ENCODE assay signal across 18 cellular contexts in genomic region chr13:51612867-51613266, GRCh38. TPM values are rescaled to one million over a fixed set of nuclear protein-coding genes. Genes with fewer than 3 reads are reported as not detected.
DNase-seq lines count a peak whose midpoint lies in the region; ATAC-seq and TF ChIP-seq lines count a peak whose summit lies in the region.
"Had no signal": no experiment of that assay in that cellular context is flagged by ENCODE, and none has a peak within 500 bp of the region (broad histone marks: within the 10 kb centered on the region; RNA-seq: fewer than 3 reads in every experiment).

No MANE protein-coding gene starts in this region.

- H3K9me3 Mint-ChIP-seq in CD4-positive, alpha-beta memory T cell, result no peaks in the 10 kb centered on the region
- peaks cover 16% of the 10 kb centered on the region for H3K9me3 Mint-ChIP-seq in glutamatergic neuron (ENCODE audit: unreplicated experiment)
- no peaks in the 10 kb centered on the region for H3K9me3 Mint-ChIP-seq in osteocyte (ENCODE audit: unreplicated experiment)

- CTCF ChIA-PET in CD4-positive, alpha-beta memory T cell (lab: Charles Lee; ENCODE audit: partially characterized antibody), result interaction anchor here (0.6 to 2.6 kb wide), 3 partner anchors 27 to 185 kb away, joined by 3 to 14 read pairs (median 4); no protein-coding TSS in a partner anchor

- intact Hi-C loops in CD4-positive, alpha-beta memory T cell (cut with micrococcal nuclease), result no loop called here
- intact Hi-C loops in uterus (cut with DNase I; ENCODE audit: low total_unique reads), result no loop called here

- H3K4me3 ChIP-seq in BLaER1 (no peak overlapping the region), uterus (no peak overlapping the region)
- H3K4me3 ChIP-seq in CD4-positive, alpha-beta memory T cell (ENCODE audit: low read length in 2 of 2), result no peak overlapping the region
- H3K4me3 ChIP-seq: hepatocyte, ovary, thyroid gland had no signal

- H3K4me1 Mint-ChIP-seq in CD4-positive, alpha-beta memory T cell, result peaks cover 12 to 38% (median 21%) of the 10 kb centered on the region in 4 donors
- peaks cover 41% of the 10 kb centered on the region for H3K4me1 Mint-ChIP-seq in glutamatergic neuron (ENCODE audit: low read depth, unreplicated experiment)
- peaks cover 26% of the 10 kb centered on the region for H3K4me1 Mint-ChIP-seq in osteocyte (ENCODE audit: unreplicated experiment)

- DNase-seq in CD4-positive, alpha-beta memory T cell, result no peak
- DNase-seq in glutamatergic neuron, result no peak
- no peak for DNase-seq in stimulated activated CD4-positive, alpha-beta T cell treated with anti-CD3 and anti-CD28 coated beads, Interleukin-15, amount 100 ng/mL, for 24 hours
- no peak for DNase-seq in H4 (ENCODE audit: low spot score)
- DNase-seq in uterus, result no peak
- no peak for DNase-seq in osteocyte (ENCODE audit: extremely low spot score, unreplicated experiment)
- DNase-seq: activated CD4-positive, alpha-beta T cell treated with anti-CD3 and anti-CD28 coated beads for 48 hours; activated T-cell treated with anti-CD3 and anti-CD28 coated beads, Interleukin-2, amount 50 U/mL, for 1 hour; caudate nucleus; effector CD8-positive, alpha-beta T cell; GOT3; NCI-H1694; ovary; SHP77; thyroid gland had no signal

- H4K20me1 ChIP-seq in BLaER1, result no peaks in the 10 kb centered on the region; the same call in 1 of the 2 replicates

- H3K27me3 ChIP-seq in BLaER1 (no peaks in the 10 kb centered on the region), uterus (no peaks in the 10 kb centered on the region)
- H3K27me3 ChIP-seq in CD4-positive, alpha-beta memory T cell (ENCODE audit: insufficient read depth, low read length), result no peaks in the 10 kb centered on the region
- H3K27me3 ChIP-seq: hepatocyte, ovary, thyroid gland had no signal

- H3K9ac ChIP-seq in BLaER1, result no peak overlapping the region

- TF ChIP-seq POLR2A in uterus (IDR thresholded peaks at IDR 0.05), result no peak

- POLR2A ChIA-PET in CD4-positive, alpha-beta memory T cell (lab: Charles Lee; ENCODE audit: partially characterized antibody), result interaction anchor here (1.6 to 6.0 kb wide), 4 partner anchors 27 to 160 kb away, joined by 3 to 64 read pairs (median 24); partner anchors contain the start of gene INTS6

- H3K4me1 ChIP-seq in BLaER1 (peaks cover 49% of the 10 kb centered on the region), uterus (no peaks in the 10 kb centered on the region)
- peaks cover 11% of the 10 kb centered on the region for H3K4me1 ChIP-seq in CD4-positive, alpha-beta memory T cell (ENCODE audit: insufficient read depth, low read length)

- TF ChIP-seq CTCF in glutamatergic neuron (IDR thresholded peaks at IDR 0.05; ENCODE audit: partially characterized antibody, unreplicated experiment), result no peak
- TF ChIP-seq CTCF in uterus (IDR thresholded peaks at IDR 0.05), result no peak
- TF ChIP-seq CTCF in osteocyte (IDR thresholded peaks at IDR 0.05), result no peak

- H3K9me3 ChIP-seq in BLaER1 (peaks cover 1% of the 10 kb centered on the region; the same call in 1 of the 2 replicates), uterus (no peaks in the 10 kb centered on the region)
- no peaks in the 10 kb centered on the region for H3K9me3 ChIP-seq in CD4-positive, alpha-beta memory T cell (ENCODE audit: control insufficient read depth in 1 of 2, low read length in 2 of 2)
- H3K9me3 ChIP-seq: ovary, thyroid gland had no signal

- H3K36me3 ChIP-seq in BLaER1, result no peaks in the 10 kb centered on the region
- no peaks in the 10 kb centered on the region for H3K36me3 ChIP-seq in CD4-positive, alpha-beta memory T cell (ENCODE audit: insufficient read depth, low read length)
- no peaks in the 10 kb centered on the region for H3K36me3 ChIP-seq in uterus
- H3K36me3 ChIP-seq: ovary, thyroid gland had no signal

- H3K4me3 Mint-ChIP-seq in CD4-positive, alpha-beta memory T cell, result peak overlapping the region in 1 of 8 donors; percentile 19
- H3K4me3 Mint-ChIP-seq in glutamatergic neuron (ENCODE audit: unreplicated experiment), result peak overlapping the region; percentile 5
- no peak overlapping the region for H3K4me3 Mint-ChIP-seq in osteocyte (ENCODE audit: unreplicated experiment)

- peak overlapping the region; percentile 70 for H3K4me2 ChIP-seq in BLaER1
- H3K4me2 ChIP-seq: hepatocyte had no signal

- ATAC-seq in HG03354 (IDR thresholded peaks at IDR 0.05; ENCODE audit: poor library complexity, severe bottlenecking, unreplicated experiment), result peak; percentile 35

- H3K36me3 Mint-ChIP-seq in CD4-positive, alpha-beta memory T cell, result peaks cover under 1 to 1% of the 10 kb centered on the region in 2 donors
- H3K36me3 Mint-ChIP-seq in glutamatergic neuron (ENCODE audit: unreplicated experiment) (no peaks in the 10 kb centered on the region), osteocyte (ENCODE audit: unreplicated experiment) (peaks cover 3% of the 10 kb centered on the region)

- H3K27me3 Mint-ChIP-seq in CD4-positive, alpha-beta memory T cell, result no peaks in the 10 kb centered on the region
- H3K27me3 Mint-ChIP-seq in glutamatergic neuron (ENCODE audit: unreplicated experiment) (peaks cover 8% of the 10 kb centered on the region), osteocyte (ENCODE audit: unreplicated experiment) (no peaks in the 10 kb centered on the region)

- H3K27ac ChIP-seq in BLaER1, result peak overlapping the region; percentile 38; the same call in 1 of the 2 replicates
- H3K27ac ChIP-seq in CD4-positive, alpha-beta memory T cell (ENCODE audit: low read depth, low read length), result no peak overlapping the region
- no peak overlapping the region for H3K27ac ChIP-seq in uterus
- H3K27ac ChIP-seq: hepatocyte, ovary, thyroid gland had no signal

- peak overlapping the region in 6 of 7 donors; percentile 11 to 80 (median 52) for H3K27ac Mint-ChIP-seq in CD4-positive, alpha-beta memory T cell
- H3K27ac Mint-ChIP-seq in glutamatergic neuron (ENCODE audit: unreplicated experiment) (peak overlapping the region; percentile 91), osteocyte (ENCODE audit: unreplicated experiment) (no peak overlapping the region)

RNA-seq across cellular contexts. Expression of gene WDFY2, which starts 28.6 kb away (rescaled TPM):
- total RNA-seq in CD4-positive, alpha-beta memory T cell, result 10 to 100 TPM; 20.0 to 21.8 TPM
- 1 to 10 TPM; 3.8 to 9.0 TPM for polyA plus RNA-seq in CD4-positive, alpha-beta memory T cell
- total RNA-seq in glutamatergic neuron (ENCODE audit: unreplicated experiment) (43.0 TPM), uterus (10 to 100 TPM in 1 of 4 donors, 1 to 10 TPM in 3; 7.9 to 21.0 (median 9.1) TPM), osteocyte (18.6 and 20.7 TPM in 2 replicates)
- 0.68 and 1.3 TPM in 2 replicates for total RNA-seq in H4 (2014; rRNA removed; shearing (Covaris generic))
